In the genomic region with DNA sequence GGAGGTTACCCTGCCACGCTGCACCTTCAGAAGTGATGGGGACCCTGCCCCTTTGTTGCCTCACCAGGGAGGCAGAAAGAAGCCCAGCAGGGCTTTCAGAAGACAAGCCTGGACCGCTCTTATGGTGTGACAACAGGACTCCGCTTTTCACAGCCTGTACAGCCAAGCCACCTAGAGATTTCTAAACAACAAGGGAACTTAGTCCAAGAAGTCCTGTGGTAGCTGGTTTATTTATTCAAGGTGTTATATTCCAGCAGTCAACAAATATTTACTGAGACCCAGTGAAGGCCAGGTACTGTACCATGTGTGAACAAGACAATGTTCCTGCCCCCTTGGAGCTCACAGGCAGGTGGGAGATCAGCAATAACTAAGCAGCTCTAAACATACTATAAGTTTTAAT, we compare ENCODE assay signal across 26 cellular contexts. TPM values are rescaled to one million over a fixed set of nuclear protein-coding genes. Genes with fewer than 3 reads are reported as not detected.
DNase-seq lines count a peak whose midpoint lies in the region; ATAC-seq, FAIRE-seq and TF ChIP-seq lines count a peak whose summit lies in the region.
"Had no signal": no experiment of that assay in that cellular context is flagged by ENCODE, and none has a peak within 500 bp of the region (broad histone marks: within the 10 kb centered on the region; RNA-seq: fewer than 3 reads in every experiment).

No MANE protein-coding gene starts in this region.

- H3K36me3 ChIP-seq in spleen = peaks cover 0 to 4% (median 0%) of the 10 kb centered on the region in 6 donors
- H3K36me3 ChIP-seq: ovary, suprapubic skin, upper lobe of left lung had no signal

- CTCF ChIA-PET in activated B cell treated with CpG ODN at 0.5 μM for 24 hours (lab: Charles Lee) = interaction anchor here (1.3 kb wide), 1 partner anchor 34 kb away, joined by 4 read pairs; no protein-coding TSS in a partner anchor

- peak overlapping the region; percentile 88 for H3K27ac Mint-ChIP-seq in activated B cell treated with CpG ODN at 0.5 μM for 24 hours
- H3K27ac Mint-ChIP-seq: activated CD4-positive, alpha-beta T cell treated with anti-CD3 and anti-CD28 coated beads for 36 hours; activated naive CD4-positive, alpha-beta T cell treated with anti-CD3 and anti-CD28 coated beads, Interleukin-2, amount 50 U/mL, for 24 hours; activated T-helper 17 cell treated with anti-CD3 and anti-CD28 coated beads, Interleukin-2, amount 50 U/mL, for 72 hours; T-helper 2 cell treated with Interferon-gamma antibody and Interleukin-4, amounts not matched to agents 5 μg/mL and 100 μg/mL, for 36 hours had no signal

- peak overlapping the region; percentile 29 for H3K4me3 Mint-ChIP-seq in activated B cell treated with CpG ODN at 0.5 μM for 24 hours
- H3K4me3 Mint-ChIP-seq: activated CD4-positive, alpha-beta T cell treated with anti-CD3 and anti-CD28 coated beads for 36 hours; activated naive CD4-positive, alpha-beta T cell treated with anti-CD3 and anti-CD28 coated beads, Interleukin-2, amount 50 U/mL, for 24 hours; activated T-helper 17 cell treated with anti-CD3 and anti-CD28 coated beads, Interleukin-2, amount 50 U/mL, for 72 hours; H9; neural crest cell; T-helper 2 cell treated with Interferon-gamma antibody and Interleukin-4, amounts not matched to agents 5 μg/mL and 100 μg/mL, for 36 hours had no signal

- TF ChIP-seq CTCF in activated B cell treated with CpG ODN at 0.5 μM for 24 hours (IDR thresholded peaks at IDR 0.05) (no peak), spleen (IDR thresholded peaks at IDR 0.05 in 8 of 11, conservative IDR thresholded peaks at IDR 0.05 in 3 of 11) (no peak)

- intact Hi-C loops in activated B cell treated with CpG ODN at 0.5 μM for 24 hours (cut with micrococcal nuclease) (no loop called here), spleen (cut with DNase I; ENCODE audit: low total_unique reads) (no loop called here)

- no peaks in the 10 kb centered on the region for H3K27me3 Mint-ChIP-seq in activated B cell treated with CpG ODN at 0.5 μM for 24 hours
- H3K27me3 Mint-ChIP-seq: activated CD4-positive, alpha-beta T cell treated with anti-CD3 and anti-CD28 coated beads for 36 hours; activated naive CD4-positive, alpha-beta T cell treated with anti-CD3 and anti-CD28 coated beads, Interleukin-2, amount 50 U/mL, for 24 hours; activated T-helper 17 cell treated with anti-CD3 and anti-CD28 coated beads, Interleukin-2, amount 50 U/mL, for 72 hours had no signal

- peaks cover 14 to 54% (median 34%) of the 10 kb centered on the region in 6 donors for H3K4me1 ChIP-seq in spleen

- H3K27ac ChIP-seq in spleen = peak overlapping the region in 5 of 8 donors; percentile 9 to 94 (median 67)
- H3K27ac ChIP-seq: ovary, suprapubic skin, upper lobe of left lung had no signal

- no peak overlapping the region for H3K4me3 ChIP-seq in spleen
- H3K4me3 ChIP-seq: ovary, suprapubic skin, upper lobe of left lung had no signal

- H3K36me3 Mint-ChIP-seq in activated B cell treated with CpG ODN at 0.5 μM for 24 hours (ENCODE audit: low read depth) = peaks cover 9% of the 10 kb centered on the region

- no peak for ATAC-seq in activated B cell treated with CpG ODN at 0.5 μM for 24 hours (ENCODE audit: low read depth)
- ATAC-seq: activated CD4-positive, alpha-beta T cell treated with anti-CD3 and anti-CD28 coated beads for 36 hours; activated T-helper 17 cell treated with anti-CD3 and anti-CD28 coated beads, Interleukin-2, amount 50 U/mL, for 72 hours; left lobe of liver had no signal

- WGBS in spleen, 5 donors = 91 to 100% (median 94%) methylated on average over 3 of the region's 3 CpGs

- H3K9me3 Mint-ChIP-seq in activated B cell treated with CpG ODN at 0.5 μM for 24 hours = peaks cover 6% of the 10 kb centered on the region
- H3K9me3 Mint-ChIP-seq: activated naive CD4-positive, alpha-beta T cell treated with anti-CD3 and anti-CD28 coated beads, Interleukin-2, amount 50 U/mL, for 24 hours; activated T-helper 17 cell treated with anti-CD3 and anti-CD28 coated beads, Interleukin-2, amount 50 U/mL, for 72 hours had no signal

- POLR2A ChIA-PET in activated B cell treated with CpG ODN at 0.5 μM for 24 hours (lab: Charles Lee) = interaction anchor here (0.9 to 2.5 kb wide), 3 partner anchors 17 to 21 kb away, joined by 3 to 9 read pairs (median 3); no protein-coding TSS in a partner anchor

- no peak for TF ChIP-seq POLR2A in spleen (IDR thresholded peaks at IDR 0.05)

- H3K9me3 ChIP-seq in spleen = peaks cover 0 to 25% (median 18%) of the 10 kb centered on the region in 8 donors
- H3K9me3 ChIP-seq: ovary, suprapubic skin had no signal

- FAIRE-seq in HTR-8/SVneo (lab: Jason Lieb, UNC) = no peak
- FAIRE-seq: bronchial epithelial cell, D721Med had no signal

- peaks cover 66% of the 10 kb centered on the region for H3K4me1 Mint-ChIP-seq in activated B cell treated with CpG ODN at 0.5 μM for 24 hours
- H3K4me1 Mint-ChIP-seq: neural crest cell had no signal

- DNase-seq in DMS53 (lab: John Stamatoyannopoulos, UW) (peak; percentile 43), DMS53 treated with DMSO at 0.1 percent for 48 hours (lab: John Stamatoyannopoulos, UW; ENCODE audit: unreplicated experiment) (no peak), NCI-H345 treated with DMSO at 0.1 percent for 48 hours (lab: John Stamatoyannopoulos, UW; ENCODE audit: unreplicated experiment) (peak; percentile 77), activated B cell treated with CpG ODN at 0.5 μM for 24 hours (no peak), spleen (no peak), HTR-8/SVneo (ENCODE audit: insufficient read length, low spot score) (no peak), NCI-H2227 treated with DMSO at 0.1 percent for 48 hours (lab: John Stamatoyannopoulos, UW) (no peak)
- DNase-seq in NK-92 treated with Interleukin-12 subunit alpha and Interleukin-12 subunit beta, amount 100 ng/mL, for 24 hours (lab: John Stamatoyannopoulos, UW) = no peak
- DNase-seq: 8988T; activated CD4-positive, alpha-beta T cell treated with anti-CD3 and anti-CD28 coated beads for 36 hours; effector CD4-positive, alpha-beta T cell; H9; KG1; NCI-H1436; NCI-H510A treated with DMSO at 0.1 percent for 48 hours; ovary; stimulated activated naive CD4-positive, alpha-beta T cell; upper lobe of left lung had no signal

- H3K27me3 ChIP-seq in spleen (replicated peaks in 1 of 7) = no peaks in the 10 kb centered on the region
- H3K27me3 ChIP-seq: ovary, suprapubic skin, upper lobe of left lung had no signal

RNA-seq across cellular contexts. Expression of gene TMEM229B, which starts 4.0 kb away (rescaled TPM):
- 3.3 and 3.7 TPM in 2 replicates for total RNA-seq in activated B cell treated with CpG ODN at 0.5 μM for 24 hours
- total RNA-seq in spleen = 10 to 100 TPM; 20.1 to 36.0 (median 29.0) TPM
- 10 to 100 TPM in 1 of 3 donors, 1 to 10 TPM in 2; 3.0 to 10.0 (median 3.4) TPM for polyA plus RNA-seq in spleen

RNA-seq across cellular contexts. Expression of gene PLEKHH1, which starts 40.6 kb away (rescaled TPM):
- 0.20 and 0.61 TPM in 2 replicates for total RNA-seq in activated B cell treated with CpG ODN at 0.5 μM for 24 hours
- 1 to 10 TPM; 1.7 to 7.1 (median 5.0) TPM for total RNA-seq in spleen
- 1 to 10 TPM in 2 of 3 donors, under 1 TPM in 1; 0.56 to 5.1 (median 1.1) TPM for polyA plus RNA-seq in spleen

Comparison
In these comparisons a context has a peak if more than half of its experiments do, and no peak if none do; other contexts are left out.
1. DNase-seq: peak in DMS53 (single experiment) and NCI-H345 treated with DMSO at 0.1 percent for 48 hours (single experiment); none in DMS53 treated with DMSO at 0.1 percent for 48 hours (single experiment), activated B cell treated with CpG ODN at 0.5 μM for 24 hours (single experiment), spleen (single experiment), HTR-8/SVneo (single experiment), NCI-H2227 treated with DMSO at 0.1 percent for 48 hours (single experiment) and NK-92 treated with Interleukin-12 subunit alpha and Interleukin-12 subunit beta, amount 100 ng/mL, for 24 hours (single experiment).